In the genomic region with DNA sequence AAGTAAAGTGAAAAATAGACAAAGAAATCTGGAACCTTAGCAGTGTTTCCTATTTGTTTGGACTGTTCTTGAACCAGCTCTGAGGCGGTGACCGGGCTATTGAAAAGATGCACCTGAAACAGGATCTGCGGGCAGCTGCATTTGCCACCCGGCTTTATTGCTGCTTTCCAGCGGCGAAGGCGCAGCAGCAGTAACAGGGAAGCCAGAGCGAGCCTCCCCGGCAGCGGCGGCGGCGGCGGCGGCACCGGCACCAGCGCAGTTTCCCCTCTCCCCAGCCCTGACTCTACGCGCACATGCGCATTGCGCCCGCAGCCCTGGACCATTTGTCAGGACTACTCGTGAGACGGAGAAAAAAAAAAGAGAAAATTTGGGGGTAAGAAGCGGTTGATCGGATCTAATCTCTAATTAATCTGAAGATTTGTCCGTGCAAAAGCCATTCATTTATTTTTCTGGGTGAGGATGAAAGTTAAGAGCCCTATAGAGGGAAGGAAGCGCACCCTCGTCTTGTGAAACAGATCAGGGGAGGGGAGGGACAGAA, we compare ENCODE assay signal across 8 cellular contexts. TPM values are rescaled to one million over a fixed set of nuclear protein-coding genes. Genes with fewer than 3 reads are reported as not detected.
DNase-seq lines count a peak whose midpoint lies in the region; ATAC-seq and TF ChIP-seq lines count a peak whose summit lies in the region.

A gene (plus strand): TSS at position 290 of the 538 bp plus-strand sequence. CDS start 24,119 bp downstream, outside the sequence.

- peaks cover 5% of the 10 kb centered on the region; the same call in 1 of the 2 replicates for H3F3A ChIP-seq in PC-9 (ENCODE audit: insufficient read depth, low read depth)

- POLR2A ChIA-PET in PC-9 (lab: Charles Lee; ENCODE audit: unreplicated experiment) = no interaction called here

- H3K9me2 ChIP-seq in PC-9 (ENCODE audit: insufficient read depth) = no peaks in the 10 kb centered on the region

- H3K27me3 ChIP-seq in HUES6 (ENCODE audit: control insufficient read depth, insufficient read depth, low read length) (peaks cover 2% of the 10 kb centered on the region; the same call in 1 of the 2 replicates), PC-9 (ENCODE audit: insufficient read depth, low read depth) (no peaks in the 10 kb centered on the region), esophagus squamous epithelium (no peaks in the 10 kb centered on the region), muscle layer of duodenum (ENCODE audit: low read depth, low read length) (no peaks in the 10 kb centered on the region)

- peak within 1 kb of the TSS; percentile 96 for H3K4me3 ChIP-seq in HUES6 (ENCODE audit: low read depth, low read length)
- H3K4me3 ChIP-seq in PC-9 = peak within 1 kb of the TSS; percentile 78
- H3K4me3 ChIP-seq in esophagus squamous epithelium = peak within 1 kb of the TSS; percentile 62 to 92 (median 87)
- H3K4me3 ChIP-seq in muscle layer of duodenum (ENCODE audit: low read depth in 1 of 2, low read length in 2 of 2) = peak within 1 kb of the TSS; percentile 86 to 99

- H3K9me3 ChIP-seq in HUES6 (ENCODE audit: control insufficient read depth, insufficient read depth, low read depth, low read length) (no peaks in the 10 kb centered on the region), PC-9 (ENCODE audit: insufficient read depth, low read depth) (no peaks in the 10 kb centered on the region), esophagus squamous epithelium (no peaks in the 10 kb centered on the region), muscle layer of duodenum (ENCODE audit: control insufficient read depth in 1 of 2, low read length in 2 of 2) (no peaks in the 10 kb centered on the region)

- no peaks in the 10 kb centered on the region for H3K36me3 ChIP-seq in HUES6 (ENCODE audit: control insufficient read depth, insufficient read depth, low read length)
- no peaks in the 10 kb centered on the region for H3K36me3 ChIP-seq in PC-9 (ENCODE audit: low read depth)
- H3K36me3 ChIP-seq in esophagus squamous epithelium = no peaks in the 10 kb centered on the region
- no peaks in the 10 kb centered on the region for H3K36me3 ChIP-seq in muscle layer of duodenum (ENCODE audit: control insufficient read depth in 1 of 2, insufficient read depth in 2 of 2, low read length in 2 of 2)

- BruUV-seq in PC-9 (replicated peaks; lab: Mats Ljungman, UMichigan) = no TSS peak

- peak in 1 of 4 donors; percentile 35 for TF ChIP-seq POLR2A in esophagus squamous epithelium (IDR thresholded peaks at IDR 0.05)

- CTCF ChIA-PET in PC-9 (lab: Charles Lee) = no interaction called here

- H4K20me1 ChIP-seq in PC-9 (ENCODE audit: insufficient read depth) = no peaks in the 10 kb centered on the region

- intact Hi-C loops in PC-9 (cut with micrococcal nuclease; ENCODE audit: unreplicated experiment) = no loop called here
- intact Hi-C loops in esophagus squamous epithelium (cut with DNase I) = loop anchor here (10.0 kb wide), 1 partner anchor 424 kb away; no protein-coding TSS in a partner anchor

- 0 to 2% methylated on average over 19 to 20 of the region's 29 CpGs for WGBS in esophagus squamous epithelium, 2 donors

- H3K4me1 ChIP-seq in HUES6 (ENCODE audit: control insufficient read depth, insufficient read depth, low read length) (peaks cover 11% of the 10 kb centered on the region), PC-9 (replicated peaks; ENCODE audit: insufficient read depth) (no peaks in the 10 kb centered on the region), esophagus squamous epithelium (peaks cover 0 to 7% (median 0%) of the 10 kb centered on the region in 3 donors), muscle layer of duodenum (ENCODE audit: control insufficient read depth in 1 of 2, insufficient read depth in 2 of 2, low read length in 2 of 2) (peaks cover 0 to 5% of the 10 kb centered on the region in 2 donors)

- no peak within 1 kb of the TSS; the same call in 1 of the 2 replicates for H3K27ac ChIP-seq in HUES6 (ENCODE audit: low read depth, low read length)
- H3K27ac ChIP-seq in PC-9 = no peak within 1 kb of the TSS
- peak within 1 kb of the TSS; percentile 71 to 89 (median 84) for H3K27ac ChIP-seq in esophagus squamous epithelium
- peak within 1 kb of the TSS; percentile 89 for H3K27ac ChIP-seq in muscle layer of duodenum (ENCODE audit: low read length)

- H3K4me2 ChIP-seq in PC-9 = peak within 1 kb of the TSS; percentile 83

- no peak for TF ChIP-seq CTCF in PC-9 (conservative IDR thresholded peaks at IDR 0.05)
- TF ChIP-seq CTCF in esophagus squamous epithelium (IDR thresholded peaks at IDR 0.05) = peak in 2 of 6 experiments; percentile 5 to 20

- H3K9ac ChIP-seq in HUES6 (ENCODE audit: low read length) = peak within 1 kb of the TSS; percentile 92

- H2AFZ ChIP-seq in PC-9 = peak within 1 kb of the TSS; percentile 98

- peak; percentile 69 for ATAC-seq in GM21447 (IDR thresholded peaks at IDR 0.05; ENCODE audit: unreplicated experiment)

- peak; percentile 61 for DNase-seq in COLO829 (ENCODE audit: low spot score)
- peak; percentile 46 to 81 for DNase-seq in PC-9
- peak; percentile 88 to 89 for DNase-seq in activated T-cell treated with anti-CD3 and anti-CD28 coated beads, Interleukin-2, amount 50 U/mL, for 48 hours
- peak; percentile 43 for DNase-seq in esophagus squamous epithelium (lab: John Stamatoyannopoulos, UW)
- DNase-seq in stimulated activated CD8-positive, alpha-beta memory T cell treated with anti-CD3 and anti-CD28 coated beads, Interleukin-4, amount 100 ng/mL, for 48 hours = peak; percentile 89

- no peaks in the 10 kb centered on the region for H3K79me2 ChIP-seq in PC-9 (ENCODE audit: low read depth)

RNA-seq across cellular contexts. Expression of the gene that starts here (rescaled TPM):
- total RNA-seq in PC-9 (2021) (6.1 and 9.8 TPM in 2 replicates), esophagus squamous epithelium (1 to 10 TPM; 1.2 to 5.3 (median 3.3) TPM)

Comparison
In these comparisons a context has a peak if more than half of its experiments do, and no peak if none do; other contexts are left out.
1. H3K27ac ChIP-seq: peak in esophagus squamous epithelium (4 of 4) and muscle layer of duodenum (single experiment); none in HUES6 (single experiment) and PC-9 (single experiment).
2. Peak in every context shown above with its lines, with median percentiles within 50 percentile points of each other: DNase-seq and H3K4me3 ChIP-seq.